ENCODE assay signal across 1 cellular context in the genomic region with DNA sequence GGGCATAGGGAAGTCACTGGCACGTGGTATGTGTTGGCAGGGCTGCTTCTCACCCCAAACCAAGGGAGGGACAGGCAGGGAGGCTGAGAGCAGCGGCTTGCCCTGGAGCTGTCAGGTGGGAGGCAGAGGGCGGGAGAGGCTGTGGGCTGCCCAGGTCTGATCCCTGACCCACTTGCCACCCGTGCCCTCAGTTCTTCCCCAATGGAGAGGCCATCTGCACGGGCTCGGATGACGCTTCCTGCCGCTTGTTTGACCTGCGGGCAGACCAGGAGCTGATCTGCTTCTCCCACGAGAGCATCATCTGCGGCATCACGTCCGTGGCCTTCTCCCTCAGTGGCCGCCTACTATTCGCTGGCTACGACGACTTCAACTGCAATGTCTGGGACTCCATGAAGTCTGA.
TF ChIP-seq lines count a peak whose summit lies in the region.

No MANE protein-coding gene starts in this region.

TF ChIP-seq in GM12878, 131 proteins besides CTCF, POLR2A, EP300 and RAD21:
- TF ChIP-seq SRF (IDR thresholded peaks at IDR 0.05; ENCODE audit: low read depth in 2 of 2, low read length in 2 of 2) (no peak), POU2F2 (IDR thresholded peaks at IDR 0.05; ENCODE audit: borderline replicate concordance, low read depth, low read length) (no peak), HDAC2 (IDR thresholded peaks at IDR 0.05) (no peak), MEF2B (IDR thresholded peaks at IDR 0.05; ENCODE audit: partially characterized antibody, poor library complexity, severe bottlenecking) (no peak), GATAD2B (conservative IDR thresholded peaks at IDR 0.05; ENCODE audit: low read depth) (no peak), CBX5 (IDR thresholded peaks at IDR 0.05; ENCODE audit: low read depth) (no peak), BACH1 (IDR thresholded peaks at IDR 0.05; ENCODE audit: borderline replicate concordance) (no peak), FOS (IDR thresholded peaks at IDR 0.05; ENCODE audit: borderline replicate concordance, extremely low read depth, insufficient read length) (no peak), ZNF217 (IDR thresholded peaks at IDR 0.05) (no peak), ZNF384 (IDR thresholded peaks at IDR 0.05; ENCODE audit: borderline replicate concordance, low read depth, low read length) (no peak), SREBF2 (IDR thresholded peaks at IDR 0.05; ENCODE audit: low read length) (no peak)
- TF ChIP-seq, protein P1, sequence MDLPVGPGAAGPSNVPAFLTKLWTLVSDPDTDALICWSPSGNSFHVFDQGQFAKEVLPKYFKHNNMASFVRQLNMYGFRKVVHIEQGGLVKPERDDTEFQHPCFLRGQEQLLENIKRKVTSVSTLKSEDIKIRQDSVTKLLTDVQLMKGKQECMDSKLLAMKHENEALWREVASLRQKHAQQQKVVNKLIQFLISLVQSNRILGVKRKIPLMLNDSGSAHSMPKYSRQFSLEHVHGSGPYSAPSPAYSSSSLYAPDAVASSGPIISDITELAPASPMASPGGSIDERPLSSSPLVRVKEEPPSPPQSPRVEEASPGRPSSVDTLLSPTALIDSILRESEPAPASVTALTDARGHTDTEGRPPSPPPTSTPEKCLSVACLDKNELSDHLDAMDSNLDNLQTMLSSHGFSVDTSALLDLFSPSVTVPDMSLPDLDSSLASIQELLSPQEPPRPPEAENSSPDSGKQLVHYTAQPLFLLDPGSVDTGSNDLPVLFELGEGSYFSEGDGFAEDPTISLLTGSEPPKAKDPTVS (IDR thresholded peaks at IDR 0.05; ENCODE audit: low read depth, low read length) = no peak
- TF ChIP-seq, protein P2, sequence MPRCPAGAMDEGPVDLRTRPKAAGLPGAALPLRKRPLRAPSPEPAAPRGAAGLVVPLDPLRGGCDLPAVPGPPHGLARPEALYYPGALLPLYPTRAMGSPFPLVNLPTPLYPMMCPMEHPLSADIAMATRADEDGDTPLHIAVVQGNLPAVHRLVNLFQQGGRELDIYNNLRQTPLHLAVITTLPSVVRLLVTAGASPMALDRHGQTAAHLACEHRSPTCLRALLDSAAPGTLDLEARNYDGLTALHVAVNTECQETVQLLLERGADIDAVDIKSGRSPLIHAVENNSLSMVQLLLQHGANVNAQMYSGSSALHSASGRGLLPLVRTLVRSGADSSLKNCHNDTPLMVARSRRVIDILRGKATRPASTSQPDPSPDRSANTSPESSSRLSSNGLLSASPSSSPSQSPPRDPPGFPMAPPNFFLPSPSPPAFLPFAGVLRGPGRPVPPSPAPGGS (IDR thresholded peaks at IDR 0.05; ENCODE audit: borderline replicate concordance, insufficient read depth, low read depth, low read length, poor library complexity, severe bottlenecking) = no peak
- TF ChIP-seq, protein P3, sequence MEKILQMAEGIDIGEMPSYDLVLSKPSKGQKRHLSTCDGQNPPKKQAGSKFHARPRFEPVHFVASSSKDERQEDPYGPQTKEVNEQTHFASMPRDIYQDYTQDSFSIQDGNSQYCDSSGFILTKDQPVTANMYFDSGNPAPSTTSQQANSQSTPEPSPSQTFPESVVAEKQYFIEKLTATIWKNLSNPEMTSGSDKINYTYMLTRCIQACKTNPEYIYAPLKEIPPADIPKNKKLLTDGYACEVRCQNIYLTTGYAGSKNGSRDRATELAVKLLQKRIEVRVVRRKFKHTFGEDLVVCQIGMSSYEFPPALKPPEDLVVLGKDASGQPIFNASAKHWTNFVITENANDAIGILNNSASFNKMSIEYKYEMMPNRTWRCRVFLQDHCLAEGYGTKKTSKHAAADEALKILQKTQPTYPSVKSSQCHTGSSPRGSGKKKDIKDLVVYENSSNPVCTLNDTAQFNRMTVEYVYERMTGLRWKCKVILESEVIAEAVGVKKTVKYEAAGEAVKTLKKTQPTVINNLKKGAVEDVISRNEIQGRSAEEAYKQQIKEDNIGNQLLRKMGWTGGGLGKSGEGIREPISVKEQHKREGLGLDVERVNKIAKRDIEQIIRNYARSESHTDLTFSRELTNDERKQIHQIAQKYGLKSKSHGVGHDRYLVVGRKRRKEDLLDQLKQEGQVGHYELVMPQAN (conservative IDR thresholded peaks at IDR 0.05) = no peak
- TF ChIP-seq, protein P4, sequence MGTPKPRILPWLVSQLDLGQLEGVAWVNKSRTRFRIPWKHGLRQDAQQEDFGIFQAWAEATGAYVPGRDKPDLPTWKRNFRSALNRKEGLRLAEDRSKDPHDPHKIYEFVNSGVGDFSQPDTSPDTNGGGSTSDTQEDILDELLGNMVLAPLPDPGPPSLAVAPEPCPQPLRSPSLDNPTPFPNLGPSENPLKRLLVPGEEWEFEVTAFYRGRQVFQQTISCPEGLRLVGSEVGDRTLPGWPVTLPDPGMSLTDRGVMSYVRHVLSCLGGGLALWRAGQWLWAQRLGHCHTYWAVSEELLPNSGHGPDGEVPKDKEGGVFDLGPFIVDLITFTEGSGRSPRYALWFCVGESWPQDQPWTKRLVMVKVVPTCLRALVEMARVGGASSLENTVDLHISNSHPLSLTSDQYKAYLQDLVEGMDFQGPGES (IDR thresholded peaks at IDR 0.05) = no peak
- TF ChIP-seq, protein P5, sequence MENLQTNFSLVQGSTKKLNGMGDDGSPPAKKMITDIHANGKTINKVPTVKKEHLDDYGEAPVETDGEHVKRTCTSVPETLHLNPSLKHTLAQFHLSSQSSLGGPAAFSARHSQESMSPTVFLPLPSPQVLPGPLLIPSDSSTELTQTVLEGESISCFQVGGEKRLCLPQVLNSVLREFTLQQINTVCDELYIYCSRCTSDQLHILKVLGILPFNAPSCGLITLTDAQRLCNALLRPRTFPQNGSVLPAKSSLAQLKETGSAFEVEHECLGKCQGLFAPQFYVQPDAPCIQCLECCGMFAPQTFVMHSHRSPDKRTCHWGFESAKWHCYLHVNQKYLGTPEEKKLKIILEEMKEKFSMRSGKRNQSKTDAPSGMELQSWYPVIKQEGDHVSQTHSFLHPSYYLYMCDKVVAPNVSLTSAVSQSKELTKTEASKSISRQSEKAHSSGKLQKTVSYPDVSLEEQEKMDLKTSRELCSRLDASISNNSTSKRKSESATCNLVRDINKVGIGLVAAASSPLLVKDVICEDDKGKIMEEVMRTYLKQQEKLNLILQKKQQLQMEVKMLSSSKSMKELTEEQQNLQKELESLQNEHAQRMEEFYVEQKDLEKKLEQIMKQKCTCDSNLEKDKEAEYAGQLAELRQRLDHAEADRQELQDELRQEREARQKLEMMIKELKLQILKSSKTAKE (IDR thresholded peaks at IDR 0.05; ENCODE audit: low read depth, poor library complexity, severe bottlenecking) = no peak
